Comparison of ENCODE assay signal across 11 cellular contexts in the genomic region with DNA sequence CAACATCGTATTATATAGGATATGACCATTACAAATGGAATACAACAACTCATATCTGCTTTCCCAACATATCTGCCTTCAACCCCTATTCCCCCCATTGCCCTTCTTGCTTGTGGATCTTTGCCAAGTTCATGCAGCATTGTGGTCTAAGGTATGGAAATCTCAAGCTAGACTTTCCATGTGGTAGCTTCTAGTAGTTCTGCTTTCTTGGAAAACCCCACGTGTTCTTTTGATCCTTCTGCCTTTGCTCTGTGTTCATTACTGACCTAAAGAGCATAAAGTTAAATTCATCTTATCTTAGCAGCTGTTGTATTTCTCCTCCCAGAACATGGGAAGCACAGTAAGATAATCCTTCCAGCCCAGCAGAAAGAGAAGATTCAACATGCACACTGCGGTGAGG.
"Had no signal": no experiment of that assay in that cellular context is flagged by ENCODE, and none has a peak within 500 bp of the region (broad histone marks: within the 10 kb centered on the region; RNA-seq: fewer than 3 reads in every experiment).

No MANE protein-coding gene starts in this region.

- DNase-seq: GM23248, GOT3, H7, H9, HCEC 1CT, HFFc6 had no signal

- ATAC-seq: GM23338, HCT116 had no signal

- H3K4me3 ChIP-seq: GM23248, GM23338, HAP-1 had no signal

- H3K9me3 ChIP-seq: HAP-1 had no signal

- H3K4me2 ChIP-seq: GM23338 had no signal

- FAIRE-seq: H1, H54 had no signal

- H3K36me3 ChIP-seq: HAP-1 had no signal

- H3K9ac ChIP-seq: GM23248 had no signal

- H3K27ac ChIP-seq: GM23248 had no signal

- H2AFZ ChIP-seq: GM23248, GM23338 had no signal
